In the genomic region with DNA sequence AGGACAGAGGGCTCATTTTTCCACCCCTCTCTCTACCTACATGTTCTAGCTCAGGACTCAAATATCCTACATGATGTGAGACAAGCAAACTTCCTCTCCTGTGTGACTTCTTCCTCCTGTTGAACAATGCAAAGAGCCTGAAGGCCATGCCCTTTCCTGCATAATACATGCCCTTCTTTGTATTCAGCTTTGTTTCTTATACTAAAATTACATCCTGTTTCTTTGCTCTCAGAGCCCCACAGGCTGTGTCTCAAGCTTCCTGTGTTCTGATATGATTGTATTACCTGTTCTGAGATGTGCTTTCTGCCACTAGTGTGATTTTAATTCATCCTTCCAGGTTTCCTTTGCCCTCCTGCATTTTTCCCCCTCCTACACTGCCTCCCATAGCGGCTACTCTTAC, we compare ENCODE assay signal across 19 cellular contexts.
DNase-seq lines count a peak whose midpoint lies in the region; ATAC-seq and TF ChIP-seq lines count a peak whose summit lies in the region.
"Had no signal": no experiment of that assay in that cellular context is flagged by ENCODE, and none has a peak within 500 bp of the region (broad histone marks: within the 10 kb centered on the region; RNA-seq: fewer than 3 reads in every experiment).

No MANE protein-coding gene starts in this region.

- intact Hi-C loops in OCI-LY7 (cut with micrococcal nuclease; ENCODE audit: unreplicated experiment) = no loop called here

- H3K4me3 ChIP-seq in OCI-LY7 (ENCODE audit: low read depth, low read length, poor library complexity, severe bottlenecking) (peak overlapping the region; percentile 20), neutrophil (ENCODE audit: low read depth in 1 of 2, low read length in 1 of 2) (no peak overlapping the region)
- H3K4me3 ChIP-seq: ascending aorta had no signal

- DNase-seq in activated CD8-positive, alpha-beta memory T cell treated with anti-CD3 and anti-CD28 coated beads, Interleukin-2, amount 10 ng/mL, durations not matched to agents 7 days and 5 days = no peak
- DNase-seq in activated CD8-positive, alpha-beta memory T cell treated with anti-CD3 and anti-CD28 coated beads for 24 hours = no peak
- DNase-seq in OCI-LY7 (ENCODE audit: low spot score) (peak; percentile 61), NCI-H524 (lab: John Stamatoyannopoulos, UW) (no peak)
- DNase-seq in activated naive CD8-positive, alpha-beta T cell treated with anti-CD3 and anti-CD28 coated beads, Interleukin-2, amount 10 ng/mL, durations not matched to agents 7 days and 5 days = no peak
- DNase-seq: activated CD4-positive, alpha-beta T cell treated with anti-CD3 and anti-CD28 coated beads, Interleukin-2, amount 50 U/mL, for 4 hours; DMS53; endodermal cell; head of caudate nucleus; KBM-7; NCI-H1092; NCI-H2081 treated with DMSO at 0.1 percent for 48 hours; NCI-H510A had no signal

- no peaks in the 10 kb centered on the region for H3K27me3 Mint-ChIP-seq in activated CD8-positive, alpha-beta memory T cell treated with anti-CD3 and anti-CD28 coated beads, Interleukin-2, amount 10 ng/mL, durations not matched to agents 7 days and 5 days
- no peaks in the 10 kb centered on the region for H3K27me3 Mint-ChIP-seq in activated naive CD8-positive, alpha-beta T cell treated with anti-CD3 and anti-CD28 coated beads, Interleukin-2, amount 10 ng/mL, durations not matched to agents 7 days and 5 days

- CTCF ChIA-PET in activated CD8-positive, alpha-beta memory T cell treated with anti-CD3 and anti-CD28 coated beads, Interleukin-2, amount 10 ng/mL, durations not matched to agents 7 days and 5 days (lab: Charles Lee) = no interaction called here
- CTCF ChIA-PET in OCI-LY7 (lab: Charles Lee; ENCODE audit: unreplicated experiment) = no interaction called here

- POLR2A ChIA-PET in OCI-LY7 (lab: Charles Lee) = interaction anchor here (1.1 kb wide), 1 partner anchor 23 kb away, joined by 3 read pairs; no protein-coding TSS in a partner anchor
- POLR2A ChIA-PET in activated naive CD8-positive, alpha-beta T cell treated with anti-CD3 and anti-CD28 coated beads, Interleukin-2, amount 10 ng/mL, durations not matched to agents 7 days and 5 days (lab: Charles Lee) = interaction anchor here (1.4 kb wide), 1 partner anchor 23 kb away, joined by 6 read pairs; no protein-coding TSS in a partner anchor

- H3K4me2 ChIP-seq in OCI-LY7 (ENCODE audit: low read length) = peak overlapping the region; percentile 35

- peaks cover 15% of the 10 kb centered on the region for H3K4me1 Mint-ChIP-seq in activated CD8-positive, alpha-beta memory T cell treated with anti-CD3 and anti-CD28 coated beads, Interleukin-2, amount 10 ng/mL, durations not matched to agents 7 days and 5 days
- H3K4me1 Mint-ChIP-seq in activated naive CD8-positive, alpha-beta T cell treated with anti-CD3 and anti-CD28 coated beads, Interleukin-2, amount 10 ng/mL, durations not matched to agents 7 days and 5 days = peaks cover 12% of the 10 kb centered on the region
- H3K4me1 Mint-ChIP-seq: endodermal cell had no signal

- H3K4me1 ChIP-seq in OCI-LY7 (ENCODE audit: insufficient read depth, low read length, poor library complexity, severe bottlenecking) = peaks cover 17% of the 10 kb centered on the region
- peaks cover 20 to 21% of the 10 kb centered on the region in 2 experiments for H3K4me1 ChIP-seq in neutrophil (ENCODE audit: control insufficient read depth in 1 of 2, insufficient read depth in 1 of 2, low read depth in 1 of 2, low read length in 1 of 2)
- H3K4me1 ChIP-seq: ascending aorta had no signal

- no peaks in the 10 kb centered on the region for H3K79me2 ChIP-seq in OCI-LY7 (ENCODE audit: insufficient read depth, low read depth, low read length)

- no peak overlapping the region for H3K4me3 Mint-ChIP-seq in activated CD8-positive, alpha-beta memory T cell treated with anti-CD3 and anti-CD28 coated beads, Interleukin-2, amount 10 ng/mL, durations not matched to agents 7 days and 5 days
- H3K4me3 Mint-ChIP-seq in activated naive CD8-positive, alpha-beta T cell treated with anti-CD3 and anti-CD28 coated beads, Interleukin-2, amount 10 ng/mL, durations not matched to agents 7 days and 5 days = peak overlapping the region; percentile 66
- H3K4me3 Mint-ChIP-seq: endodermal cell had no signal

- ATAC-seq in activated CD8-positive, alpha-beta memory T cell treated with anti-CD3 and anti-CD28 coated beads, Interleukin-2, amount 10 ng/mL, durations not matched to agents 7 days and 5 days = peak; percentile 45
- ATAC-seq in activated naive CD8-positive, alpha-beta T cell treated with anti-CD3 and anti-CD28 coated beads, Interleukin-2, amount 10 ng/mL, durations not matched to agents 7 days and 5 days (ENCODE audit: low read depth) = peak; percentile 96
- ATAC-seq in GM21619 (IDR thresholded peaks at IDR 0.05; ENCODE audit: unreplicated experiment) = no peak
- no peak for ATAC-seq in GM21447 (IDR thresholded peaks at IDR 0.05; ENCODE audit: unreplicated experiment)
- ATAC-seq: left lobe of liver had no signal

- TF ChIP-seq CTCF in OCI-LY7 (conservative IDR thresholded peaks at IDR 0.05; ENCODE audit: low read length) (no peak), neutrophil (IDR thresholded peaks at IDR 0.05) (no peak)

- H3K27ac ChIP-seq in OCI-LY7 (ENCODE audit: low read depth, low read length, poor library complexity, severe bottlenecking) (peak overlapping the region; percentile 37), neutrophil (peak overlapping the region; percentile 57)
- H3K27ac ChIP-seq: ascending aorta, RWPE1 had no signal

- no TSS peak for BruUV-seq in OCI-LY7 (replicated peaks; lab: Mats Ljungman, UMichigan)

- H4K20me1 ChIP-seq in OCI-LY7 (ENCODE audit: insufficient read depth, low read length) = no peaks in the 10 kb centered on the region

- H3K27ac Mint-ChIP-seq in activated CD8-positive, alpha-beta memory T cell treated with anti-CD3 and anti-CD28 coated beads, Interleukin-2, amount 10 ng/mL, durations not matched to agents 7 days and 5 days = peak overlapping the region; percentile 79
- peak overlapping the region; percentile 90 for H3K27ac Mint-ChIP-seq in activated naive CD8-positive, alpha-beta T cell treated with anti-CD3 and anti-CD28 coated beads, Interleukin-2, amount 10 ng/mL, durations not matched to agents 7 days and 5 days
- H3K27ac Mint-ChIP-seq: endodermal cell had no signal

- H2AFZ ChIP-seq in OCI-LY7 (ENCODE audit: low read length) = peak overlapping the region; percentile 74

- H3K9me2 ChIP-seq in OCI-LY7 (ENCODE audit: insufficient read depth, low read length) = no peaks in the 10 kb centered on the region

- H3K9me3 Mint-ChIP-seq in activated CD8-positive, alpha-beta memory T cell treated with anti-CD3 and anti-CD28 coated beads, Interleukin-2, amount 10 ng/mL, durations not matched to agents 7 days and 5 days (ENCODE audit: low read depth) = no peaks in the 10 kb centered on the region
- peaks cover 2% of the 10 kb centered on the region for H3K9me3 Mint-ChIP-seq in activated naive CD8-positive, alpha-beta T cell treated with anti-CD3 and anti-CD28 coated beads, Interleukin-2, amount 10 ng/mL, durations not matched to agents 7 days and 5 days

- H3K9me3 ChIP-seq in OCI-LY7 (ENCODE audit: low read length) (no peaks in the 10 kb centered on the region), neutrophil (no peaks in the 10 kb centered on the region)
- H3K9me3 ChIP-seq: ascending aorta had no signal

- H3K36me3 ChIP-seq in OCI-LY7 (ENCODE audit: insufficient read depth, low read length) = no peaks in the 10 kb centered on the region
- no peaks in the 10 kb centered on the region for H3K36me3 ChIP-seq in neutrophil
- H3K36me3 ChIP-seq: ascending aorta had no signal

- H3K27me3 ChIP-seq in neutrophil = no peaks in the 10 kb centered on the region
- H3K27me3 ChIP-seq: ascending aorta had no signal

- peaks cover 4% of the 10 kb centered on the region for H3K36me3 Mint-ChIP-seq in activated CD8-positive, alpha-beta memory T cell treated with anti-CD3 and anti-CD28 coated beads, Interleukin-2, amount 10 ng/mL, durations not matched to agents 7 days and 5 days
- no peaks in the 10 kb centered on the region for H3K36me3 Mint-ChIP-seq in activated naive CD8-positive, alpha-beta T cell treated with anti-CD3 and anti-CD28 coated beads, Interleukin-2, amount 10 ng/mL, durations not matched to agents 7 days and 5 days

Comparison
In these comparisons a context has a peak if more than half of its experiments do, and no peak if none do; other contexts are left out.
1. ATAC-seq: peak in activated CD8-positive, alpha-beta memory T cell treated with anti-CD3 and anti-CD28 coated beads, Interleukin-2, amount 10 ng/mL, durations not matched to agents 7 days and 5 days (single experiment) and activated naive CD8-positive, alpha-beta T cell treated with anti-CD3 and anti-CD28 coated beads, Interleukin-2, amount 10 ng/mL, durations not matched to agents 7 days and 5 days (single experiment); none in GM21619 (single experiment) and GM21447 (single experiment).